In genomic region chr10:80046629-80047441, GRCh38 we compare ENCODE assay signal across 8 cellular contexts. TPM values are rescaled to one million over a fixed set of nuclear protein-coding genes. Genes with fewer than 3 reads are reported as not detected.
DNase-seq lines count a peak whose midpoint lies in the region; ATAC-seq and TF ChIP-seq lines count a peak whose summit lies in the region.

No MANE protein-coding gene starts in this region.

- H3K4me3 ChIP-seq in right atrium auricular region (no peak overlapping the region), sigmoid colon (no peak overlapping the region)

- H3K27ac ChIP-seq in right atrium auricular region (no peak overlapping the region), sigmoid colon (no peak overlapping the region)

- TF ChIP-seq EP300 in sigmoid colon (IDR thresholded peaks at IDR 0.05), result no peak

- DNase-seq in EH (ENCODE audit: low read depth) (peak; percentile 71), T-helper 1 cell (peak; percentile 34 to 65 (median 53)), amniotic stem cell (lab: John Stamatoyannopoulos, UW) (peak; percentile 54), right atrium auricular region (ENCODE audit: low spot score) (peak; percentile 83), sigmoid colon (peak; percentile 79), NCI-H2107 treated with DMSO at 0.1 percent for 48 hours (lab: John Stamatoyannopoulos, UW; ENCODE audit: unreplicated experiment) (no peak)

- no peaks in the 10 kb centered on the region for H3K9me3 ChIP-seq in right atrium auricular region
- no peaks in the 10 kb centered on the region for H3K9me3 ChIP-seq in sigmoid colon

- intact Hi-C loops in sigmoid colon (cut with DNase I), result no loop called here

- TF ChIP-seq POLR2A in sigmoid colon (IDR thresholded peaks at IDR 0.05), result no peak

- H3K36me3 ChIP-seq in right atrium auricular region, result no peaks in the 10 kb centered on the region
- H3K36me3 ChIP-seq in sigmoid colon, result no peaks in the 10 kb centered on the region

- H3K27me3 ChIP-seq in right atrium auricular region (no peaks in the 10 kb centered on the region), sigmoid colon (no peaks in the 10 kb centered on the region)

- H3K4me1 ChIP-seq in right atrium auricular region (no peaks in the 10 kb centered on the region), sigmoid colon (no peaks in the 10 kb centered on the region)

- TF ChIP-seq CTCF in LNCAP (IDR thresholded peaks at IDR 0.05), result peak; percentile 98
- peak; percentile 92 to 95 for TF ChIP-seq CTCF in right atrium auricular region (IDR thresholded peaks at IDR 0.05)
- TF ChIP-seq CTCF in sigmoid colon (IDR thresholded peaks at IDR 0.05), result peak in 3 of 4 experiments; percentile 46 to 80 (median 66)

- ATAC-seq in GM21619 (IDR thresholded peaks at IDR 0.05; ENCODE audit: unreplicated experiment), result peak; percentile 87

- 34 to 37% methylated on average over 10 of the region's 10 CpGs for WGBS in sigmoid colon, 2 donors

RNA-seq across cellular contexts. Expression of gene TMEM254, which starts 31.6 kb away (rescaled TPM):
- total RNA-seq in right atrium auricular region (1 to 10 TPM; 3.4 to 8.8 TPM), sigmoid colon (10 to 100 TPM; 11.4 to 18.0 (median 11.5) TPM)
- polyA plus RNA-seq in sigmoid colon, result 10 to 100 TPM; 13.6 to 14.8 (median 14.4) TPM
